In the genomic region with DNA sequence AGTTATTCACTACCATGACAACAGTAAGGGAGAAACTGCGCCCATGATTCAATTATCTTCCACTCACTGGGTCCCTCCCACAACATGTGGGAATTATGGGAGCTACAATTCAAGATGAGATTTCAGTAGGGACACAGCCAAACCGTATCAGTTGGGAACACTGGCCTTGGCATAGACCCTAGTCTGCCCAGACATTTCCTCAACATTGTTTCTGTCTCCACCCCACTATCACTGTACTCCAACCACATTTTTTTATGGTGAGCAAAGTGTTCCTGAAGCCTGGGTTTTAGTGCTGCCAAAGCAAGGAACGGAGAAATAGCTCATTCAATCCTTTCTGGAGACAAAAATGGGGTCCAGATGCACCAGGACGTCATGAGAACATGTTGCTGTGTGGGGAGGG, we compare ENCODE assay signal across 35 cellular contexts.
"Had no signal": no experiment of that assay in that cellular context is flagged by ENCODE, and none has a peak within 500 bp of the region (broad histone marks: within the 10 kb centered on the region; RNA-seq: fewer than 3 reads in every experiment).

No MANE protein-coding gene starts in this region.

- H3K27ac Mint-ChIP-seq: activated B cell treated with CpG ODN at 0.5 μM for 24 hours; activated CD4-positive, alpha-beta memory T cell treated with anti-CD3 and anti-CD28 coated beads for 36 hours; activated CD4-positive, alpha-beta T cell treated with anti-CD3 and anti-CD28 coated beads, Interleukin-2, amount 10 ng/mL, durations not matched to agents 24 days and 14 days; activated CD8-positive, alpha-beta T cell treated with anti-CD3 and anti-CD28 coated beads for 36 hours; activated naive CD4-positive, alpha-beta T cell treated with anti-CD3 and anti-CD28 coated beads for 36 hours; activated naive CD4-positive, alpha-beta T cell treated with anti-CD3 and anti-CD28 coated beads, Interleukin-2, amount 50 U/mL, for 24 hours; activated naive CD8-positive, alpha-beta T cell; activated naive CD8-positive, alpha-beta T cell treated with anti-CD3 and anti-CD28 coated beads, Interleukin-2, amount 10 ng/mL, durations not matched to agents 7 days and 5 days; activated naive CD8-positive, alpha-beta T cell treated with anti-CD3 and anti-CD28 coated beads, Interleukin-2, amount 50 U/mL, for 24 hours; activated T-cell treated with anti-CD3 and anti-CD28 coated beads, Interleukin-2, amount 50 U/mL, for 72 hours; activated T-helper 1 cell treated with anti-CD3 and anti-CD28 coated beads, Interleukin-12 subunit alpha, Interleukin-12 subunit beta, Interleukin-2, Interleukin-4 antibody, amounts not matched to agents 30 ng/mL and 10 ng/mL and 1 ng/mL, durations not matched to agents 14 hours and 24 hours and 36 hours; activated T-helper 17 cell treated with anti-CD3 and anti-CD28 coated beads, Interleukin-2, amount 50 U/mL, for 72 hours; T-helper 1 cell treated with Interleukin-12 subunit alpha and Interleukin-12 subunit beta and Interleukin-4 antibody, amounts not matched to agents 30 μg/mL and 1 μg/mL, for 36 hours; T-helper 2 cell treated with Interferon-gamma antibody and Interleukin-4, amounts not matched to agents 5 μg/mL and 100 μg/mL, for 36 hours had no signal

- H3K27me3 Mint-ChIP-seq: activated B cell treated with CpG ODN at 0.5 μM for 24 hours; activated CD4-positive, alpha-beta memory T cell treated with anti-CD3 and anti-CD28 coated beads for 36 hours; activated CD4-positive, alpha-beta T cell treated with anti-CD3 and anti-CD28 coated beads, Interleukin-2, amount 10 ng/mL, durations not matched to agents 24 days and 14 days; activated CD8-positive, alpha-beta T cell treated with anti-CD3 and anti-CD28 coated beads for 36 hours; activated naive CD4-positive, alpha-beta T cell treated with anti-CD3 and anti-CD28 coated beads, Interleukin-2, amount 50 U/mL, for 24 hours; activated naive CD8-positive, alpha-beta T cell; activated naive CD8-positive, alpha-beta T cell treated with anti-CD3 and anti-CD28 coated beads, Interleukin-2, amount 10 ng/mL, durations not matched to agents 7 days and 5 days; activated naive CD8-positive, alpha-beta T cell treated with anti-CD3 and anti-CD28 coated beads, Interleukin-2, amount 50 U/mL, for 24 hours; activated T-helper 17 cell treated with anti-CD3 and anti-CD28 coated beads, Interleukin-2, amount 50 U/mL, for 72 hours had no signal

- DNase-seq: activated B cell treated with CpG ODN at 0.5 μM for 24 hours; activated CD4-positive, alpha-beta memory T cell treated with anti-CD3 and anti-CD28 coated beads for 36 hours; activated CD4-positive, alpha-beta T cell treated with anti-CD3 and anti-CD28 coated beads for 4 hours; activated CD4-positive, alpha-beta T cell treated with anti-CD3 and anti-CD28 coated beads, Interleukin-2, amount 10 ng/mL, durations not matched to agents 24 days and 14 days; activated CD4-positive, alpha-beta T cell treated with anti-CD3 and anti-CD28 coated beads, Interleukin-2, amount 50 U/mL, for 1 hour; activated CD4-positive, alpha-beta T cell treated with anti-CD3 and anti-CD28 coated beads, Interleukin-2, amount 50 U/mL, for 4 hours; activated CD4-positive, CD25-positive, alpha-beta regulatory T cell treated with anti-CD3 and anti-CD28 coated beads, Interleukin-2, amount 50 U/mL, for 72 hours; activated CD8-positive, alpha-beta memory T cell treated with anti-CD3 and anti-CD28 coated beads, Interleukin-2, amount 50 U/mL, for 4 hours; activated CD8-positive, alpha-beta T cell treated with anti-CD3 and anti-CD28 coated beads for 36 hours; activated effector memory CD4-positive, alpha-beta T cell treated with anti-CD3 and anti-CD28 coated beads, Interleukin-2, amount 50 U/mL, for 16 hours; activated gamma-delta T cell treated with Interleukin-2 at 50 U/mL for 16 hours; activated naive CD4-positive, alpha-beta T cell; activated naive CD4-positive, alpha-beta T cell treated with anti-CD3 and anti-CD28 coated beads for 36 hours; activated naive CD8-positive, alpha-beta T cell treated with anti-CD3 and anti-CD28 coated beads, Interleukin-2, amount 10 ng/mL, durations not matched to agents 7 days and 5 days; activated naive CD8-positive, alpha-beta T cell treated with anti-CD3 and anti-CD28 coated beads, Interleukin-2, amount 50 U/mL, for 24 hours; activated T-cell treated with anti-CD3 and anti-CD28 coated beads for 4 hours; activated T-cell treated with anti-CD3 and anti-CD28 coated beads, Interleukin-2, amount 50 U/mL, for 1 hour; activated T-cell treated with anti-CD3 and anti-CD28 coated beads, Interleukin-2, amount 50 U/mL, for 4 hours; activated T-cell treated with anti-CD3 and anti-CD28 coated beads, Interleukin-2, amount 50 U/mL, for 72 hours; amygdala; anterior cingulate cortex; body of pancreas; brain microvascular endothelial cell; central memory CD4-positive, alpha-beta T cell; T-helper 1 cell; T-helper 2 cell; T-helper 9 cell had no signal

- H3K27ac ChIP-seq: body of pancreas, brain microvascular endothelial cell, breast epithelium, VCaP had no signal

- H3K4me3 Mint-ChIP-seq: activated B cell treated with CpG ODN at 0.5 μM for 24 hours; activated CD4-positive, alpha-beta memory T cell treated with anti-CD3 and anti-CD28 coated beads for 36 hours; activated CD4-positive, alpha-beta T cell treated with anti-CD3 and anti-CD28 coated beads, Interleukin-2, amount 10 ng/mL, durations not matched to agents 24 days and 14 days; activated CD8-positive, alpha-beta T cell treated with anti-CD3 and anti-CD28 coated beads for 36 hours; activated naive CD4-positive, alpha-beta T cell treated with anti-CD3 and anti-CD28 coated beads for 36 hours; activated naive CD4-positive, alpha-beta T cell treated with anti-CD3 and anti-CD28 coated beads, Interleukin-2, amount 50 U/mL, for 24 hours; activated naive CD8-positive, alpha-beta T cell; activated naive CD8-positive, alpha-beta T cell treated with anti-CD3 and anti-CD28 coated beads, Interleukin-2, amount 10 ng/mL, durations not matched to agents 7 days and 5 days; activated naive CD8-positive, alpha-beta T cell treated with anti-CD3 and anti-CD28 coated beads, Interleukin-2, amount 50 U/mL, for 24 hours; activated T-cell treated with anti-CD3 and anti-CD28 coated beads, Interleukin-2, amount 50 U/mL, for 4 hours; activated T-cell treated with anti-CD3 and anti-CD28 coated beads, Interleukin-2, amount 50 U/mL, for 72 hours; activated T-helper 1 cell treated with anti-CD3 and anti-CD28 coated beads, Interleukin-12 subunit alpha, Interleukin-12 subunit beta, Interleukin-2, Interleukin-4 antibody, amounts not matched to agents 30 ng/mL and 10 ng/mL and 1 ng/mL, durations not matched to agents 14 hours and 24 hours and 36 hours; activated T-helper 17 cell treated with anti-CD3 and anti-CD28 coated beads, Interleukin-2, amount 50 U/mL, for 72 hours; T-helper 1 cell treated with Interleukin-12 subunit alpha and Interleukin-12 subunit beta and Interleukin-4 antibody, amounts not matched to agents 30 μg/mL and 1 μg/mL, for 36 hours; T-helper 2 cell treated with Interferon-gamma antibody and Interleukin-4, amounts not matched to agents 5 μg/mL and 100 μg/mL, for 36 hours had no signal

- H3K36me3 Mint-ChIP-seq: activated naive CD8-positive, alpha-beta T cell treated with anti-CD3 and anti-CD28 coated beads, Interleukin-2, amount 10 ng/mL, durations not matched to agents 7 days and 5 days had no signal

- H3K27me3 ChIP-seq: body of pancreas, brain microvascular endothelial cell, breast epithelium had no signal

- H3K4me1 ChIP-seq: breast epithelium had no signal

- H3K4me3 ChIP-seq: body of pancreas, breast epithelium had no signal

- H3K9me3 ChIP-seq: body of pancreas, breast epithelium had no signal

- H3K9me3 Mint-ChIP-seq: activated T-helper 1 cell treated with anti-CD3 and anti-CD28 coated beads, Interleukin-12 subunit alpha, Interleukin-12 subunit beta, Interleukin-2, Interleukin-4 antibody, amounts not matched to agents 30 ng/mL and 10 ng/mL and 1 ng/mL, durations not matched to agents 14 hours and 24 hours and 36 hours; activated T-helper 17 cell treated with anti-CD3 and anti-CD28 coated beads, Interleukin-2, amount 50 U/mL, for 72 hours; T-helper 2 cell treated with Interferon-gamma antibody and Interleukin-4, amounts not matched to agents 5 μg/mL and 100 μg/mL, for 36 hours had no signal

- ATAC-seq: activated CD8-positive, alpha-beta T cell treated with anti-CD3 and anti-CD28 coated beads for 36 hours; activated naive CD8-positive, alpha-beta T cell treated with anti-CD3 and anti-CD28 coated beads, Interleukin-2, amount 50 U/mL, for 24 hours; activated T-cell treated with anti-CD3 and anti-CD28 coated beads, Interleukin-2, amount 50 U/mL, for 4 hours; activated T-cell treated with anti-CD3 and anti-CD28 coated beads, Interleukin-2, amount 50 U/mL, for 72 hours; activated T-helper 17 cell treated with anti-CD3 and anti-CD28 coated beads, Interleukin-2, amount 50 U/mL, for 72 hours; body of pancreas had no signal

- H3K36me3 ChIP-seq: brain microvascular endothelial cell, breast epithelium had no signal

- H3K4me1 Mint-ChIP-seq: activated B cell treated with CpG ODN at 0.5 μM for 24 hours; activated CD4-positive, alpha-beta T cell treated with anti-CD3 and anti-CD28 coated beads, Interleukin-2, amount 10 ng/mL, durations not matched to agents 24 days and 14 days; activated naive CD4-positive, alpha-beta T cell treated with anti-CD3 and anti-CD28 coated beads, Interleukin-2, amount 50 U/mL, for 24 hours; activated naive CD8-positive, alpha-beta T cell treated with anti-CD3 and anti-CD28 coated beads, Interleukin-2, amount 10 ng/mL, durations not matched to agents 7 days and 5 days; activated naive CD8-positive, alpha-beta T cell treated with anti-CD3 and anti-CD28 coated beads, Interleukin-2, amount 50 U/mL, for 24 hours; activated T-helper 17 cell treated with anti-CD3 and anti-CD28 coated beads, Interleukin-2, amount 50 U/mL, for 72 hours had no signal
